In genomic region chr10:78559514-78560392, GRCh38 we compare ENCODE assay signal across 1 cellular context.
TF ChIP-seq lines count a peak whose summit lies in the region.

No MANE protein-coding gene starts in this region.

TF ChIP-seq in WTC11, 78 proteins besides CTCF, POLR2A, EP300 and RAD21:
- TF ChIP-seq MAX (CRISPR knock-in tag; IDR thresholded peaks at IDR 0.05) (no peak), ZNF423 (CRISPR knock-in tag; IDR thresholded peaks at IDR 0.05) (peak; percentile 31; the same call in 1 of the 2 replicates)
TF ChIP-seq in WTC11: peak in this region for 1.
